In the genomic region with DNA sequence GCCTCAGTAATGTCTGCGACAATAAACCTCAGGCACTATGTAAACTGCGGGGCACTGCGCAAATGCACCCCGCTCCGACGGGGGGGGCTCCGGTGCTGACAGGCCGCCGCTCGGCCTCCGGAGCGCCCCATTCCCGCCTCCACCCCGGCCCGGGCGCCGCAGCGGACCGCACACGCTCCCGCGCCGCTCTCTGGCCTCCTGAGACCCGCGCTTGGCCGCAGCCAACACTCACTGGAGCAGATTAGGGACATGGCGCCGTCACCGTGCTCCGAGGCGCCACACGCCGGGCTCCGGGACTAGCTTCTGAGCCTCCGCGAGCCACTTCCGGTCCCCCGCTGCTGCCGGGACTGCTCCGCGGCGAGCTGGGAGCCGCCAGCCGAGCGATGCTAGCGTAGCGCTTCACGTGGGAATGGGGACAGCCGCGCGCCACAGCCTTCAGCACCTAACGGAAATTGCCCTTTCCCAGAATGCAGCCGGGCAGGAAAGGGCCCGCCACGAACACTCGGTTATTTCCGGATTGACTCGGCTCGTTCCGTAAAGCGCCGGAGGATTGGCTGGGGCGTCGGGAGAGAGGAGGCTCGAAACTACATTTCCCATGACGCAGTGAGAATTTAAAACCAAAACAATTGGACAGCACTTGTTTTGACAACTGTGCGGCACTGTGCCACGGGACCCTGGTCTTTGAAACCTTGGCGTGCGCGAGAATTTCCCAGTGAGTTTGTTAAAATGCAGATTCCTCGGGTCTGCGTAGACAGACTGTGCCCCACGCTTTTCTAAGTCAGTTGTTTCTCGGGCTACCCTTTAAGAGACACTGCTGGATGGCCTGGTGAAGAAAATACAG, we compare ENCODE assay signal across 8 cellular contexts. TPM values are rescaled to one million over a fixed set of nuclear protein-coding genes. Genes with fewer than 3 reads are reported as not detected.
DNase-seq lines count a peak whose midpoint lies in the region; TF ChIP-seq lines count a peak whose summit lies in the region.

A gene (minus strand): TSS at position 454 of the 841 bp plus-strand sequence. CDS start 203 bp downstream, at position 251.

- peak within 1 kb of the TSS; percentile 91 for H3K4me2 ChIP-seq in MM.1S (ENCODE audit: low read depth, low read length)
- peak within 1 kb of the TSS; percentile 91 for H3K4me2 ChIP-seq in neural progenitor cell

- no peaks in the 10 kb centered on the region for H3K9me3 ChIP-seq in HAP-1
- no peaks in the 10 kb centered on the region for H3K9me3 ChIP-seq in MM.1S (replicated peaks; ENCODE audit: insufficient read depth, low read length)
- no peaks in the 10 kb centered on the region for H3K9me3 ChIP-seq in neural progenitor cell (ENCODE audit: low read depth)

- H3K79me2 ChIP-seq in MM.1S (ENCODE audit: low read length) (peaks cover 49% of the 10 kb centered on the region), neural progenitor cell (ENCODE audit: low read depth) (peaks cover 38% of the 10 kb centered on the region)

- H3K9ac ChIP-seq in MM.1S (ENCODE audit: low read length) (peak within 1 kb of the TSS; percentile 96), neural progenitor cell (peak within 1 kb of the TSS; percentile 95)

- DNase-seq in ELR (ENCODE audit: low read depth), result peak; percentile 97
- DNase-seq in HAP-1 (ENCODE audit: low spot score in 2 of 2), result peak; percentile 95 to 98
- peak; percentile 99 for DNase-seq in MM.1S
- DNase-seq in SIG-M5 (lab: John Stamatoyannopoulos, UW), result peak; percentile 82
- peak; percentile 87 for DNase-seq in activated gamma-delta T cell (lab: John Stamatoyannopoulos, UW)
- peak; percentile 97 for DNase-seq in fibroblast of villous mesenchyme (ENCODE audit: low read depth)
- peak; percentile 98 for DNase-seq in neural progenitor cell (ENCODE audit: low spot score)
- DNase-seq in stromal cell of bone marrow (ENCODE audit: low read depth), result peak; percentile 93

- H3F3A ChIP-seq in MM.1S (ENCODE audit: insufficient read depth, low read length) (peaks cover 41% of the 10 kb centered on the region), neural progenitor cell (ENCODE audit: low read depth) (peaks cover 9% of the 10 kb centered on the region)

- peak within 1 kb of the TSS; percentile 61 for H2AFZ ChIP-seq in MM.1S (ENCODE audit: low read length)
- H2AFZ ChIP-seq in neural progenitor cell (replicated peaks), result peak within 1 kb of the TSS; percentile 77

- H3K27ac ChIP-seq in MM.1S (ENCODE audit: low read length), result peak within 1 kb of the TSS; percentile 95
- peak within 1 kb of the TSS; percentile 95 for H3K27ac ChIP-seq in neural progenitor cell

- in situ Hi-C loops in HAP-1 (cut with MboI; ENCODE audit: low sequenced_read_pairs), result loop anchor here (25.0 kb wide), 1 partner anchor 794 kb away; no protein-coding TSS in a partner anchor

- H3K4me1 Mint-ChIP-seq in neural progenitor cell, result peaks cover 34% of the 10 kb centered on the region

- peaks cover 2% of the 10 kb centered on the region for H3K9me3 Mint-ChIP-seq in neural progenitor cell

- H3K36me3 ChIP-seq in HAP-1 (replicated peaks) (peaks cover 31% of the 10 kb centered on the region), MM.1S (replicated peaks; ENCODE audit: insufficient read depth, low read length) (peaks cover 9% of the 10 kb centered on the region; the same call in 1 of the 2 replicates), neural progenitor cell (no peaks in the 10 kb centered on the region)

- peaks cover 2% of the 10 kb centered on the region; the same call in 1 of the 2 replicates for H3K4me1 ChIP-seq in HAP-1
- peaks cover 46% of the 10 kb centered on the region for H3K4me1 ChIP-seq in MM.1S (ENCODE audit: low read length)
- peaks cover 11% of the 10 kb centered on the region for H3K4me1 ChIP-seq in neural progenitor cell

- H3K4me3 ChIP-seq in HAP-1 (peak within 1 kb of the TSS; percentile 89), MM.1S (ENCODE audit: low read length) (peak within 1 kb of the TSS; percentile 90), fibroblast of villous mesenchyme (ENCODE audit: low read depth, low read length) (peak within 1 kb of the TSS; percentile 88), neural progenitor cell (peak within 1 kb of the TSS; percentile 80)

- H3K27me3 Mint-ChIP-seq in neural progenitor cell (ENCODE audit: insufficient read depth, low read depth), result peaks cover 7% of the 10 kb centered on the region

- peak within 1 kb of the TSS; percentile 57 for H3K27ac Mint-ChIP-seq in neural progenitor cell

- H4K20me1 ChIP-seq in MM.1S (ENCODE audit: insufficient read depth, low read length), result 0 out of 2 replicates have a peak, but pooled peaks cover 13% of the 10 kb centered on the region
- H4K20me1 ChIP-seq in neural progenitor cell (ENCODE audit: low read depth), result peaks cover 33% of the 10 kb centered on the region

- no peaks in the 10 kb centered on the region for H3K9me2 ChIP-seq in MM.1S (replicated peaks; ENCODE audit: insufficient read depth, low read length)

- H3K27me3 ChIP-seq in HAP-1 (ENCODE audit: low read depth), result peaks cover 14% of the 10 kb centered on the region
- H3K27me3 ChIP-seq in MM.1S (replicated peaks; ENCODE audit: insufficient read depth, low read length), result no peaks in the 10 kb centered on the region
- peaks cover 44% of the 10 kb centered on the region for H3K27me3 ChIP-seq in neural progenitor cell

- H3K4me3 Mint-ChIP-seq in neural progenitor cell, result peak within 1 kb of the TSS; percentile 92

- TF ChIP-seq CTCF in MM.1S (IDR thresholded peaks at IDR 0.05; ENCODE audit: low read length) (no peak), fibroblast of villous mesenchyme (IDR thresholded peaks at IDR 0.05; ENCODE audit: insufficient read depth, low read depth, low read length) (no peak), neural progenitor cell (IDR thresholded peaks at IDR 0.05) (no peak)

- H3K36me3 Mint-ChIP-seq in neural progenitor cell, result peaks cover 5% of the 10 kb centered on the region

RNA-seq across cellular contexts. Expression of the gene that starts here (rescaled TPM):
- total RNA-seq in fibroblast of villous mesenchyme, result 40.9 and 41.5 TPM in 2 replicates
- 34.5 and 72.7 TPM in 2 replicates for total RNA-seq in neural progenitor cell (ENCODE audit: low replicate concordance)

Comparison
In these comparisons a context has a peak if more than half of its experiments do, and no peak if none do; other contexts are left out.
1. Peak in every context shown above with its lines: DNase-seq, H3K4me3 ChIP-seq and H3K27ac ChIP-seq.